In the genomic region with DNA sequence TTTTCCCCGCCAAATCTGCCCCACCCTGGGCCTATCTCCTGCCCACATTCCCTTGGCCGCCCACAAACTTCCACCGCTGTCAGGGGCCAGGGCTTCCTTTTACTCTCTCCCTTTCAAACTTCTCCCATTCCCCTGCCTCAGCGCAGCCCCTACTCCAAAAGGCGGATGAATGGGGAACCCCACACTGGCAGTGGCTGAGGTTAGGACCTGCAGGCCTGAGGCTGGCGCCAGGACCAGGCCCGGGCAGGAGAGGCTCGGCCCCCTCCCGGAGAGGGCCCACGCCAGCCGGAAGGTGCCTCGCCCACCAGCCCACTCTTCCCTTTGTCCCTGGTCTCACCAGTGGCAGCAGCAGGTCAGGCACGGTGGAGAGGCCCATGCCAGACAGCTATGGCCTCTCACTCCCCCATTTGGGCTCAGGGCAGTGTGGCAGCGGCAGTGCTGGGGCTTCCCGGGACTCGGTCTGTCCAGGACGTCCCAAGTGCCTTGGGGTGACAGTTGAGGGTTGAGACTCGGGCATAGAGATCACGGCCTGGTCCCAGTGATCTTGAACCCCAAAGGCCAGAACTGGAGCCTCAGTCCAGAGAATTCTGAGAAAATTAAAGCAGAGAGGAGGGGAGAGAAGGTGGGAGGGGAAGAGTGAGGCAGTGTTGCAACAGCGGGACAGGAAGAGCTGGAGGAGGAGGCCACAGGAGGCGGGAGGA, we compare ENCODE assay signal across 8 cellular contexts. TPM values are rescaled to one million over a fixed set of nuclear protein-coding genes. Genes with fewer than 3 reads are reported as not detected.
DNase-seq lines count a peak whose midpoint lies in the region; ATAC-seq and TF ChIP-seq lines count a peak whose summit lies in the region.

TSS of gene TNFRSF1A (minus strand) at position 638 of the 701 bp plus-strand sequence. CDS start at position 376, 262 bp downstream.

- intact Hi-C loops in OCI-LY7 (cut with micrococcal nuclease; ENCODE audit: unreplicated experiment) = no loop called here
- intact Hi-C loops in Right ventricle myocardium inferior (cut with DNase I) = loop anchor here (2.0 kb wide), 1 partner anchor 41 kb away; no protein-coding TSS in a partner anchor

- no peaks in the 10 kb centered on the region for H3K36me3 ChIP-seq in OCI-LY7 (ENCODE audit: insufficient read depth, low read length)

- H3K27ac ChIP-seq in OCI-LY7 (ENCODE audit: low read depth, low read length, poor library complexity, severe bottlenecking) = peak within 1 kb of the TSS; percentile 56

- H3K9me3 ChIP-seq in OCI-LY7 (ENCODE audit: low read length) = no peaks in the 10 kb centered on the region

- H2AFZ ChIP-seq in OCI-LY7 (ENCODE audit: low read length) = peak within 1 kb of the TSS; percentile 72

- DNase-seq in SIG-M5 treated with dmso at 0.1 percent for 504 hours (lab: John Stamatoyannopoulos, UW; ENCODE audit: unreplicated experiment) (peak; percentile 93), SIG-M5 (lab: John Stamatoyannopoulos, UW) (no peak), OCI-LY7 (ENCODE audit: low spot score) (peak; percentile 76), Right ventricle myocardium inferior (ENCODE audit: missing footprints) (peak; percentile 81), omental fat pad (ENCODE audit: low spot score) (no peak)
- DNase-seq in activated naive CD4-positive, alpha-beta T cell treated with anti-CD3 and anti-CD28 coated beads, Interleukin-2, amount 50 U/mL, for 72 hours (ENCODE audit: low spot score in 2 of 2) = peak; percentile 45 to 72

- CTCF ChIA-PET in OCI-LY7 (lab: Charles Lee; ENCODE audit: unreplicated experiment) = interaction anchor here (0.5 to 1.3 kb wide), 2 partner anchors 23 to 26 kb away, joined by 3 to 4 read pairs; no protein-coding TSS in a partner anchor

- H3K36me3 Mint-ChIP-seq in activated naive CD4-positive, alpha-beta T cell treated with anti-CD3 and anti-CD28 coated beads, Interleukin-2, amount 50 U/mL, for 72 hours = no peaks in the 10 kb centered on the region

- H3K27ac Mint-ChIP-seq in activated naive CD4-positive, alpha-beta T cell treated with anti-CD3 and anti-CD28 coated beads, Interleukin-2, amount 50 U/mL, for 72 hours = no peak within 1 kb of the TSS

- H3K4me2 ChIP-seq in OCI-LY7 (ENCODE audit: low read length) = peak within 1 kb of the TSS; percentile 85

- no peak for TF ChIP-seq CTCF in OCI-LY7 (conservative IDR thresholded peaks at IDR 0.05; ENCODE audit: low read length)
- TF ChIP-seq CTCF in omental fat pad (IDR thresholded peaks at IDR 0.05) = no peak

- H3K4me1 ChIP-seq in OCI-LY7 (ENCODE audit: insufficient read depth, low read length, poor library complexity, severe bottlenecking) = peaks cover 76% of the 10 kb centered on the region

- peak within 1 kb of the TSS; percentile 79 for H3K4me3 ChIP-seq in OCI-LY7 (ENCODE audit: low read depth, low read length, poor library complexity, severe bottlenecking)

- no peaks in the 10 kb centered on the region for H4K20me1 ChIP-seq in OCI-LY7 (ENCODE audit: insufficient read depth, low read length)

- no peaks in the 10 kb centered on the region for H3K9me2 ChIP-seq in OCI-LY7 (ENCODE audit: insufficient read depth, low read length)

- H3K79me2 ChIP-seq in OCI-LY7 (ENCODE audit: insufficient read depth, low read depth, low read length) = peaks cover 42% of the 10 kb centered on the region; the same call in 1 of the 2 replicates

- POLR2A ChIA-PET in OCI-LY7 (lab: Charles Lee) = interaction anchor here (0.6 to 1.6 kb wide), 7 partner anchors 10 to 189 kb away, joined by 3 to 5 read pairs (median 4); no protein-coding TSS in a partner anchor

- ATAC-seq in activated naive CD4-positive, alpha-beta T cell treated with anti-CD3 and anti-CD28 coated beads, Interleukin-2, amount 50 U/mL, for 72 hours = peak; percentile 46 to 49
- ATAC-seq in Right ventricle myocardium inferior (peak; percentile 88), omental fat pad (ENCODE audit: low FRiP score) (peak; percentile 42), GM18907 (IDR thresholded peaks at IDR 0.05; ENCODE audit: unreplicated experiment) (no peak), GM21526 (IDR thresholded peaks at IDR 0.05; ENCODE audit: low FRiP score, unreplicated experiment) (no peak)

- BruUV-seq in OCI-LY7 (replicated peaks; lab: Mats Ljungman, UMichigan) = TSS peak; percentile 81

- H3K9me3 Mint-ChIP-seq in activated naive CD4-positive, alpha-beta T cell treated with anti-CD3 and anti-CD28 coated beads, Interleukin-2, amount 50 U/mL, for 72 hours = peaks cover 0 to 1% of the 10 kb centered on the region in 2 donors

RNA-seq across cellular contexts. Expression of gene TNFRSF1A, which starts in this region (rescaled TPM):
- 23.4 and 37.3 TPM in 2 replicates for total RNA-seq in OCI-LY7 (2014; rRNA removed; shearing (Covaris generic))
- total RNA-seq in OCI-LY7 (2022) (50.9 and 55.7 TPM in 2 replicates), Right ventricle myocardium inferior (59.8 TPM), omental fat pad (100 to 1,000 TPM; 279 to 689 (median 317) TPM)
- 10 to 100 TPM; 49.3 to 62.6 TPM for total RNA-seq in activated naive CD4-positive, alpha-beta T cell treated with anti-CD3 and anti-CD28 coated beads, Interleukin-2, amount 50 U/mL, for 72 hours

Comparison
In these comparisons a context has a peak if more than half of its experiments do, and no peak if none do; other contexts are left out.
1. DNase-seq: peak in SIG-M5 treated with dmso at 0.1 percent for 504 hours (single experiment), OCI-LY7 (single experiment), activated naive CD4-positive, alpha-beta T cell treated with anti-CD3 and anti-CD28 coated beads, Interleukin-2, amount 50 U/mL, for 72 hours (2 of 2) and Right ventricle myocardium inferior (single experiment); none in SIG-M5 (single experiment) and omental fat pad (single experiment).
2. ATAC-seq: peak in activated naive CD4-positive, alpha-beta T cell treated with anti-CD3 and anti-CD28 coated beads, Interleukin-2, amount 50 U/mL, for 72 hours (2 of 2), Right ventricle myocardium inferior (single experiment) and omental fat pad (single experiment); none in GM18907 (single experiment) and GM21526 (single experiment).